Comparison of ENCODE assay signal across 8 cellular contexts in genomic region chr1:3453891-3454810, GRCh38. TPM values are rescaled to one million over a fixed set of nuclear protein-coding genes. Genes with fewer than 3 reads are reported as not detected.
DNase-seq lines count a peak whose midpoint lies in the region; ATAC-seq and TF ChIP-seq lines count a peak whose summit lies in the region.

Gene ARHGEF16, plus strand, starts transcription at chr1:3454665. Its CDS starts 8,420 bp downstream, at chr1:3463085.

- no peaks in the 10 kb centered on the region for H3K4me1 ChIP-seq in HEK293 (ENCODE audit: control insufficient read depth, insufficient read depth, low read length)
- H3K4me1 ChIP-seq in Panc1 (ENCODE audit: control insufficient read depth, insufficient read depth, low read length): peaks cover 9% of the 10 kb centered on the region

- H3K27me3 Mint-ChIP-seq in brain: peaks cover 15% of the 10 kb centered on the region

- no peaks in the 10 kb centered on the region for H3K36me3 Mint-ChIP-seq in brain

- H3K36me3 ChIP-seq in HEK293 (ENCODE audit: control insufficient read depth in 2 of 2, insufficient read depth in 1 of 2, low read length in 2 of 2): no peaks in the 10 kb centered on the region
- H3K36me3 ChIP-seq in Panc1 (ENCODE audit: control insufficient read depth, insufficient read depth, low read length): no peaks in the 10 kb centered on the region

- BruUV-seq in Panc1 (replicated peaks; lab: Mats Ljungman, UMichigan): no TSS peak

- no peaks in the 10 kb centered on the region for H3K27me3 ChIP-seq in Panc1 (ENCODE audit: control insufficient read depth, insufficient read depth, low read length)

- POLR2A ChIA-PET in HEK293 (lab: Yijun Ruan, JAX): interaction anchor here (1.2 to 1.5 kb wide), 3 partner anchors 17 to 29 kb away, joined by 3 to 5 read pairs (median 5); no protein-coding TSS in a partner anchor
- POLR2A ChIA-PET in Panc1 (lab: Charles Lee): no interaction called here

- CTCF ChIA-PET in HEK293 (lab: Yijun Ruan, JAX): interaction anchor here (0.6 to 2.8 kb wide), 25 partner anchors 8 to 429 kb away, joined by 3 to 67 read pairs (median 6); partner anchors contain the start of gene TP73
- CTCF ChIA-PET in Panc1 (lab: Charles Lee): interaction anchor here (0.7 to 2.6 kb wide), 13 partner anchors 9 to 167 kb away, joined by 3 to 27 read pairs (median 6); no protein-coding TSS in a partner anchor

- peaks cover 23% of the 10 kb centered on the region for H3K4me1 Mint-ChIP-seq in brain

- H3K4me3 ChIP-seq in HEK293 (ENCODE audit: low read depth, low read length): peak within 1 kb of the TSS; percentile 56
- H3K4me3 ChIP-seq in Panc1 (ENCODE audit: low read depth in 2 of 2, low read length in 2 of 2): peak within 1 kb of the TSS; percentile 45 to 55
- H3K4me3 ChIP-seq in iPS-18c (ENCODE audit: insufficient read depth, low read depth, low read length): peak within 1 kb of the TSS; percentile 62
- H3K4me3 ChIP-seq in skin epidermis: peak within 1 kb of the TSS; percentile 22 to 50 (median 42)

- in situ Hi-C loops in Panc1 (cut with HindIII; ENCODE audit: low pct_unique_long_range_greater_than_20kb, low sequenced_read_pairs): no loop called here

- H3K27ac Mint-ChIP-seq in brain: no peak within 1 kb of the TSS

- peak within 1 kb of the TSS; percentile 71 to 76 (median 74) for H3K4me3 Mint-ChIP-seq in brain

- TF ChIP-seq CTCF in HEK293 (tag by site-specific recombination; IDR thresholded peaks at IDR 0.05) (peak; percentile 68; the same call in 1 of the 2 replicates), Panc1 (IDR thresholded peaks at IDR 0.05) (no peak; the same call in 1 of the 2 replicates), brain (conservative IDR thresholded peaks at IDR 0.05) (peak; percentile 48 to 62)

- DNase-seq in AML-193 (lab: John Stamatoyannopoulos, UW): peak; percentile 0 to 4
- DNase-seq in Panc1 (ENCODE audit: low read depth, low spot score): no peak

- intact Hi-C loops in Panc1 (cut with micrococcal nuclease; ENCODE audit: unreplicated experiment): loop anchor here (1.0 to 2.0 kb wide), 2 partner anchors 30 to 165 kb away; no protein-coding TSS in a partner anchor

- peaks cover 0 to 11% (median 3%) of the 10 kb centered on the region in 5 experiments for H3K9me3 Mint-ChIP-seq in brain

- H3K27ac ChIP-seq in HEK293 (ENCODE audit: extremely low read depth, low read depth, low read length): peak within 1 kb of the TSS; percentile 51; the same call in 1 of the 2 replicates
- H3K27ac ChIP-seq in Panc1 (ENCODE audit: low read length): peak within 1 kb of the TSS; percentile 64
- H3K27ac ChIP-seq in skin epidermis: peak within 1 kb of the TSS in 5 of 21 experiments; percentile 48 to 72 (median 61)

- ATAC-seq in Panc1 (peak; percentile 75), HG02852 (IDR thresholded peaks at IDR 0.05; ENCODE audit: unreplicated experiment) (no peak), GM21381 (IDR thresholded peaks at IDR 0.05; ENCODE audit: unreplicated experiment) (no peak)

- H3K9me3 ChIP-seq in HEK293 (ENCODE audit: control insufficient read depth, insufficient read depth, low read depth, low read length): no peaks in the 10 kb centered on the region
- no peaks in the 10 kb centered on the region for H3K9me3 ChIP-seq in Panc1 (ENCODE audit: control insufficient read depth, insufficient read depth, low read depth, low read length)
- no peaks in the 10 kb centered on the region for H3K9me3 ChIP-seq in iPS-18c (ENCODE audit: control insufficient read depth, insufficient read depth, low read length)

TF ChIP-seq in HEK293, 187 proteins besides CTCF, POLR2A, EP300 and RAD21 (continues in another document):
- TF ChIP-seq, protein P1, sequence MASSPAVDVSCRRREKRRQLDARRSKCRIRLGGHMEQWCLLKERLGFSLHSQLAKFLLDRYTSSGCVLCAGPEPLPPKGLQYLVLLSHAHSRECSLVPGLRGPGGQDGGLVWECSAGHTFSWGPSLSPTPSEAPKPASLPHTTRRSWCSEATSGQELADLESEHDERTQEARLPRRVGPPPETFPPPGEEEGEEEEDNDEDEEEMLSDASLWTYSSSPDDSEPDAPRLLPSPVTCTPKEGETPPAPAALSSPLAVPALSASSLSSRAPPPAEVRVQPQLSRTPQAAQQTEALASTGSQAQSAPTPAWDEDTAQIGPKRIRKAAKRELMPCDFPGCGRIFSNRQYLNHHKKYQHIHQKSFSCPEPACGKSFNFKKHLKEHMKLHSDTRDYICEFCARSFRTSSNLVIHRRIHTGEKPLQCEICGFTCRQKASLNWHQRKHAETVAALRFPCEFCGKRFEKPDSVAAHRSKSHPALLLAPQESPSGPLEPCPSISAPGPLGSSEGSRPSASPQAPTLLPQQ (tag by site-specific recombination; IDR thresholded peaks at IDR 0.05): peak; percentile 63; the same call in 1 of the 2 replicates
- TF ChIP-seq ZFP69B (tag by site-specific recombination; IDR thresholded peaks at IDR 0.05): 0 out of 2 replicates have a peak, but pooled peaks have one; percentile 48
- peak; percentile 59; the same call in 1 of the 2 replicates for TF ChIP-seq ZNF561 (tag by site-specific recombination; IDR thresholded peaks at IDR 0.05; ENCODE audit: borderline replicate concordance)
- TF ChIP-seq ZNF76 (tag by site-specific recombination; IDR thresholded peaks at IDR 0.05; ENCODE audit: borderline replicate concordance, low read depth): peak; percentile 12; the same call in 1 of the 2 replicates
- TF ChIP-seq ZNF629 (tag by site-specific recombination; IDR thresholded peaks at IDR 0.05): peak; percentile 53
- TF ChIP-seq ZNF423 (tag by site-specific recombination; IDR thresholded peaks at IDR 0.05): 0 out of 2 replicates have a peak, but pooled peaks have one; percentile 39
- no peak for TF ChIP-seq ZNF157 (tag by site-specific recombination; IDR thresholded peaks at IDR 0.05)
- no peak for TF ChIP-seq ZNF510 (tag by site-specific recombination; IDR thresholded peaks at IDR 0.05; ENCODE audit: insufficient replicate concordance)
- TF ChIP-seq ZBTB8A (tag by site-specific recombination; IDR thresholded peaks at IDR 0.05): peak; percentile 86
- no peak for TF ChIP-seq ZNF677 (tag by site-specific recombination; IDR thresholded peaks at IDR 0.05)
- TF ChIP-seq ZNF658 (tag by site-specific recombination; IDR thresholded peaks at IDR 0.05): no peak
- TF ChIP-seq, protein P2, sequence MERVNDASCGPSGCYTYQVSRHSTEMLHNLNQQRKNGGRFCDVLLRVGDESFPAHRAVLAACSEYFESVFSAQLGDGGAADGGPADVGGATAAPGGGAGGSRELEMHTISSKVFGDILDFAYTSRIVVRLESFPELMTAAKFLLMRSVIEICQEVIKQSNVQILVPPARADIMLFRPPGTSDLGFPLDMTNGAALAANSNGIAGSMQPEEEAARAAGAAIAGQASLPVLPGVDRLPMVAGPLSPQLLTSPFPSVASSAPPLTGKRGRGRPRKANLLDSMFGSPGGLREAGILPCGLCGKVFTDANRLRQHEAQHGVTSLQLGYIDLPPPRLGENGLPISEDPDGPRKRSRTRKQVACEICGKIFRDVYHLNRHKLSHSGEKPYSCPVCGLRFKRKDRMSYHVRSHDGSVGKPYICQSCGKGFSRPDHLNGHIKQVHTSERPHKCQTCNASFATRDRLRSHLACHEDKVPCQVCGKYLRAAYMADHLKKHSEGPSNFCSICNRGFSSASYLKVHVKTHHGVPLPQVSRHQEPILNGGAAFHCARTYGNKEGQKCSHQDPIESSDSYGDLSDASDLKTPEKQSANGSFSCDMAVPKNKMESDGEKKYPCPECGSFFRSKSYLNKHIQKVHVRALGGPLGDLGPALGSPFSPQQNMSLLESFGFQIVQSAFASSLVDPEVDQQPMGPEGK (tag by site-specific recombination; IDR thresholded peaks at IDR 0.05): peak; percentile 18; the same call in 1 of the 2 replicates
- TF ChIP-seq ZIC2 (tag by site-specific recombination; IDR thresholded peaks at IDR 0.05): peak; percentile 31
- TF ChIP-seq SP7 (tag by site-specific recombination; IDR thresholded peaks at IDR 0.05): peak; percentile 37; the same call in 1 of the 2 replicates
- TF ChIP-seq ZNF184 (tag by site-specific recombination; IDR thresholded peaks at IDR 0.05): no peak
- TF ChIP-seq, protein P3, sequence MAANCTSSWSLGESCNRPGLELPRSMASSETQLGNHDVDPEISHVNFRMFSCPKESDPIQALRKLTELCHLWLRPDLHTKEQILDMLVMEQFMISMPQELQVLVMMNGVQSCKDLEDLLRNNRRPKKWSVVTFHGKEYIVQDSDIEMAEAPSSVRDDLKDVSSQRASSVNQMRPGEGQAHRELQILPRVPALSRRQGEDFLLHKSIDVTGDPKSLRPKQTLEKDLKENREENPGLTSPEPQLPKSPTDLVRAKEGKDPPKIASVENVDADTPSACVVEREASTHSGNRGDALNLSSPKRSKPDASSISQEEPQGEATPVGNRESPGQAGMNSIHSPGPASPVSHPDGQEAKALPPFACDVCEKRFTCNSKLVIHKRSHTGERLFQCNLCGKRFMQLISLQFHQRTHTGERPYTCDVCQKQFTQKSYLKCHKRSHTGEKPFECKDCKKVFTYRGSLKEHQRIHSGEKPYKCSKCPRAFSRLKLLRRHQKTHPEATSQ (tag by site-specific recombination; IDR thresholded peaks at IDR 0.05): 0 out of 2 replicates have a peak, but pooled peaks have one; percentile 25
- TF ChIP-seq ZNF280D (tag by site-specific recombination; IDR thresholded peaks at IDR 0.05): no peak

RNA-seq across cellular contexts. Expression of gene ARHGEF16, which starts in this region (rescaled TPM):
- 10.1 TPM for total RNA-seq in Panc1 (2021; ENCODE audit: unreplicated experiment)
- 7.8 TPM for polyA plus RNA-seq in Panc1 (2012; ENCODE audit: insufficient read length)
- polyA plus RNA-seq in brain (ENCODE audit: insufficient read depth, low read depth, low replicate concordance): 13.5 TPM
